21 cellular contexts compared by ENCODE assay signal in the genomic region with DNA sequence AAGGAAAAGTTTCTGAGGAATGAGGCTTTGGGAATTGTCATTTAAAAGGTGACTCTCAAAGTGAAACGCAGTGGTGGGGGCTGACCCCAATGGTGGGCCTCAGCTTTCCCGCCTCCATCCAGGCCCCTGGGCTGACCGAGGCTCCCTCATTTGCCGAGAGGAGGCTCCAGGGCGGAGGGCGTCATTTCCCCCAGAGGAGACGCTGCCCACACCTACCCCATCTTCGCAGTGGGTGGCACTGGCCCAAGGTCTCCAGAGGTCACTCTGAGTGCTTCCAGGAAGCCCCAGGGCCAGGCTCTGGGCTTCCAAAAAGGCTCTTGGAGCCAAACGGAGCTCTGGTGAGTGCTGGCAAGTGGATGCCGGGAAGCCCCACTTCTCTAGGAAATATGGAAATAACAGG. TPM values are rescaled to one million over a fixed set of nuclear protein-coding genes. Genes with fewer than 3 reads are reported as not detected.
DNase-seq lines count a peak whose midpoint lies in the region; ATAC-seq and TF ChIP-seq lines count a peak whose summit lies in the region.
"Had no signal": no experiment of that assay in that cellular context is flagged by ENCODE, and none has a peak within 500 bp of the region (broad histone marks: within the 10 kb centered on the region; RNA-seq: fewer than 3 reads in every experiment).

No MANE protein-coding gene starts in this region.

- 80% methylated on average over 10 of the region's 10 CpGs for WGBS in esophagus muscularis mucosa
- WGBS in tibial nerve, 2 donors = 75 to 77% methylated on average over 9 of the region's 10 CpGs

- H3K9me3 ChIP-seq in esophagus muscularis mucosa (peaks cover 0 to 6% (median 0%) of the 10 kb centered on the region in 4 donors), tibial nerve (peaks cover 0 to under 1% (median 0%) of the 10 kb centered on the region in 4 donors)
- H3K9me3 ChIP-seq in effector memory CD4-positive, alpha-beta T cell (ENCODE audit: control insufficient read depth, low read length) = no peaks in the 10 kb centered on the region
- H3K9me3 ChIP-seq: A549, Caco-2 had no signal

- H3K36me3 ChIP-seq in H7 (replicated peaks; ENCODE audit: control insufficient read depth, insufficient read depth, low read length) (no peaks in the 10 kb centered on the region), esophagus muscularis mucosa (no peaks in the 10 kb centered on the region), tibial nerve (no peaks in the 10 kb centered on the region)
- no peaks in the 10 kb centered on the region for H3K36me3 ChIP-seq in effector memory CD4-positive, alpha-beta T cell (ENCODE audit: control insufficient read depth, insufficient read depth, low read length)

- CTCF ChIA-PET in activated CD8-positive, alpha-beta memory T cell treated with anti-CD3 and anti-CD28 coated beads, Interleukin-2, amount 10 ng/mL, durations not matched to agents 7 days and 5 days (lab: Charles Lee) = no interaction called here

- no peak for ATAC-seq in activated CD8-positive, alpha-beta memory T cell treated with anti-CD3 and anti-CD28 coated beads, Interleukin-2, amount 10 ng/mL, durations not matched to agents 7 days and 5 days
- ATAC-seq: A549; CD8-positive, alpha-beta T cell had no signal

- TF ChIP-seq EP300 in esophagus muscularis mucosa (IDR thresholded peaks at IDR 0.05) (no peak), tibial nerve (IDR thresholded peaks at IDR 0.05) (no peak)

- H3K27me3 Mint-ChIP-seq in activated CD8-positive, alpha-beta memory T cell treated with anti-CD3 and anti-CD28 coated beads, Interleukin-2, amount 10 ng/mL, durations not matched to agents 7 days and 5 days = no peaks in the 10 kb centered on the region
- no peaks in the 10 kb centered on the region for H3K27me3 Mint-ChIP-seq in osteocyte (ENCODE audit: unreplicated experiment)
- H3K27me3 Mint-ChIP-seq: B cell; CD4-positive, alpha-beta T cell had no signal

- DNase-seq in activated CD8-positive, alpha-beta memory T cell treated with anti-CD3 and anti-CD28 coated beads, Interleukin-2, amount 10 ng/mL, durations not matched to agents 7 days and 5 days = peak; percentile 9
- no peak for DNase-seq in activated CD8-positive, alpha-beta memory T cell treated with anti-CD3 and anti-CD28 coated beads for 24 hours
- DNase-seq in H7 = peak; percentile 37
- peak; percentile 47 for DNase-seq in esophagus muscularis mucosa (ENCODE audit: extremely low spot score)
- DNase-seq in osteocyte (ENCODE audit: extremely low spot score, unreplicated experiment) = peak; percentile 81
- no peak for DNase-seq in tibial nerve (ENCODE audit: low spot score in 2 of 2)
- no peak for DNase-seq in effector memory CD4-positive, alpha-beta T cell
- no peak for DNase-seq in GM20000 (ENCODE audit: low spot score)
- DNase-seq: AML-193; Caco-2; Calu3; CD4-positive, alpha-beta T cell; CD8-positive, alpha-beta T cell; DMS79 treated with DMSO at 0.1 percent for 48 hours; GF-D8 had no signal

- no peaks in the 10 kb centered on the region for H3K4me1 Mint-ChIP-seq in activated CD8-positive, alpha-beta memory T cell treated with anti-CD3 and anti-CD28 coated beads, Interleukin-2, amount 10 ng/mL, durations not matched to agents 7 days and 5 days
- no peaks in the 10 kb centered on the region for H3K4me1 Mint-ChIP-seq in osteocyte (ENCODE audit: unreplicated experiment)
- H3K4me1 Mint-ChIP-seq: B cell had no signal

- H3K9me3 Mint-ChIP-seq in activated CD8-positive, alpha-beta memory T cell treated with anti-CD3 and anti-CD28 coated beads, Interleukin-2, amount 10 ng/mL, durations not matched to agents 7 days and 5 days (ENCODE audit: low read depth) = no peaks in the 10 kb centered on the region
- peaks cover 38% of the 10 kb centered on the region for H3K9me3 Mint-ChIP-seq in osteocyte (ENCODE audit: unreplicated experiment)
- H3K9me3 Mint-ChIP-seq: CD4-positive, alpha-beta T cell; CD8-positive, alpha-beta T cell had no signal

- H3K36me3 Mint-ChIP-seq in activated CD8-positive, alpha-beta memory T cell treated with anti-CD3 and anti-CD28 coated beads, Interleukin-2, amount 10 ng/mL, durations not matched to agents 7 days and 5 days = no peaks in the 10 kb centered on the region
- peaks cover 4% of the 10 kb centered on the region for H3K36me3 Mint-ChIP-seq in osteocyte (ENCODE audit: unreplicated experiment)
- H3K36me3 Mint-ChIP-seq: CD8-positive, alpha-beta T cell had no signal

- H3K27me3 ChIP-seq in H7 (ENCODE audit: control insufficient read depth, insufficient read depth, low read length) = no peaks in the 10 kb centered on the region
- peaks cover 0 to 32% (median 0%) of the 10 kb centered on the region in 4 donors for H3K27me3 ChIP-seq in esophagus muscularis mucosa
- no peaks in the 10 kb centered on the region for H3K27me3 ChIP-seq in tibial nerve
- no peaks in the 10 kb centered on the region for H3K27me3 ChIP-seq in effector memory CD4-positive, alpha-beta T cell (replicated peaks; ENCODE audit: control insufficient read depth, insufficient read depth, low read length, poor library complexity, severe bottlenecking)
- H3K27me3 ChIP-seq: BLaER1 treated with 17β-estradiol and CSF1 and Interleukin-3, amounts not matched to agents 10 nM and 100 nM had no signal

- no peak overlapping the region for H3K27ac Mint-ChIP-seq in activated CD8-positive, alpha-beta memory T cell treated with anti-CD3 and anti-CD28 coated beads, Interleukin-2, amount 10 ng/mL, durations not matched to agents 7 days and 5 days
- H3K27ac Mint-ChIP-seq in osteocyte (ENCODE audit: unreplicated experiment) = no peak overlapping the region
- H3K27ac Mint-ChIP-seq: B cell; CD4-positive, alpha-beta T cell; CD8-positive, alpha-beta T cell had no signal

- intact Hi-C loops in esophagus muscularis mucosa (cut with DNase I) = no loop called here

- TF ChIP-seq CTCF in esophagus muscularis mucosa (IDR thresholded peaks at IDR 0.05) (no peak), osteocyte (IDR thresholded peaks at IDR 0.05) (no peak), tibial nerve (IDR thresholded peaks at IDR 0.05) (no peak), GM20000 (IDR thresholded peaks at IDR 0.05; ENCODE audit: extremely low read depth, missing control alignments) (no peak)

- H3K27ac ChIP-seq in esophagus muscularis mucosa (replicated peaks in 1 of 4) (no peak overlapping the region), tibial nerve (no peak overlapping the region)
- H3K27ac ChIP-seq in effector memory CD4-positive, alpha-beta T cell (ENCODE audit: insufficient read depth, low read length, poor library complexity, severe bottlenecking) = no peak overlapping the region
- H3K27ac ChIP-seq: 22Rv1, A549, C4-2B had no signal

- no peak overlapping the region for H3K4me3 ChIP-seq in H7 (ENCODE audit: insufficient read depth, low read depth, low read length)
- no peak overlapping the region for H3K4me3 ChIP-seq in esophagus muscularis mucosa
- no peak overlapping the region for H3K4me3 ChIP-seq in tibial nerve
- H3K4me3 ChIP-seq in effector memory CD4-positive, alpha-beta T cell (ENCODE audit: insufficient read depth, low read depth, low read length, poor library complexity, severe bottlenecking) = no peak overlapping the region
- H3K4me3 ChIP-seq: A549; BLaER1 treated with 17β-estradiol and CSF1 and Interleukin-3, amounts not matched to agents 10 nM and 100 nM had no signal

- H3K4me1 ChIP-seq in esophagus muscularis mucosa = no peaks in the 10 kb centered on the region
- H3K4me1 ChIP-seq in tibial nerve = no peaks in the 10 kb centered on the region
- no peaks in the 10 kb centered on the region for H3K4me1 ChIP-seq in effector memory CD4-positive, alpha-beta T cell (ENCODE audit: control insufficient read depth, insufficient read depth, low read length, poor library complexity, severe bottlenecking)
- H3K4me1 ChIP-seq: A549, Caco-2 had no signal

- TF ChIP-seq POLR2A in esophagus muscularis mucosa (IDR thresholded peaks at IDR 0.05; ENCODE audit: low read depth) (no peak), tibial nerve (IDR thresholded peaks at IDR 0.05) (no peak)

- no peak overlapping the region for H3K4me3 Mint-ChIP-seq in activated CD8-positive, alpha-beta memory T cell treated with anti-CD3 and anti-CD28 coated beads, Interleukin-2, amount 10 ng/mL, durations not matched to agents 7 days and 5 days
- no peak overlapping the region for H3K4me3 Mint-ChIP-seq in osteocyte (ENCODE audit: unreplicated experiment)
- H3K4me3 Mint-ChIP-seq: B cell; CD4-positive, alpha-beta T cell; CD8-positive, alpha-beta T cell had no signal

RNA-seq across cellular contexts. Expression of a gene that starts 38.0 kb away (rescaled TPM):
- total RNA-seq in activated CD8-positive, alpha-beta memory T cell treated with anti-CD3 and anti-CD28 coated beads, Interleukin-2, amount 10 ng/mL, durations not matched to agents 7 days and 5 days = under 1 TPM; 0.20 to 0.49 TPM
- total RNA-seq in H7 (2014; rRNA removed; shearing (Covaris generic)) = 4.4 and 5.4 TPM in 2 replicates
- not detected for total RNA-seq in esophagus muscularis mucosa
- not detected in 2 replicates for total RNA-seq in osteocyte
- 1 to 10 TPM in 1 of 4 donors, under 1 TPM in 1, not detected in 2; 0.42 to 1.3 TPM for total RNA-seq in tibial nerve
- total RNA-seq: A172, Caco-2, Calu3 had no signal

Comparison
In these comparisons a context has a peak if more than half of its experiments do, and no peak if none do; other contexts are left out.
1. DNase-seq: peak in activated CD8-positive, alpha-beta memory T cell treated with anti-CD3 and anti-CD28 coated beads, Interleukin-2, amount 10 ng/mL, durations not matched to agents 7 days and 5 days (single experiment), H7 (single experiment), esophagus muscularis mucosa (single experiment) and osteocyte (single experiment); none in activated CD8-positive, alpha-beta memory T cell treated with anti-CD3 and anti-CD28 coated beads for 24 hours (single experiment), tibial nerve (0 of 2), effector memory CD4-positive, alpha-beta T cell (0 of 3) and GM20000 (single experiment).